8 cellular contexts compared by ENCODE assay signal in genomic region chr4:52861171-52861873, GRCh38. TPM values are rescaled to one million over a fixed set of nuclear protein-coding genes. Genes with fewer than 3 reads are reported as not detected.
DNase-seq lines count a peak whose midpoint lies in the region; ATAC-seq and TF ChIP-seq lines count a peak whose summit lies in the region.

No MANE protein-coding gene starts in this region.

- H3K27me3 Mint-ChIP-seq in T-cell: peaks cover 36 to 43% of the 10 kb centered on the region in 2 donors

- H3K27ac ChIP-seq in gastroesophageal sphincter (peak overlapping the region in 2 of 4 donors; percentile 69 to 75), sigmoid colon (peak overlapping the region; percentile 45 to 69 (median 58))

- WGBS in gastroesophageal sphincter (ENCODE audit: low coverage in 1 of 2), 2 donors: 12 to 18% methylated on average over 17 to 18 of the region's 27 CpGs
- 49 to 52% methylated on average over 27 of the region's 27 CpGs for WGBS in sigmoid colon, 2 donors

- H3K4me3 Mint-ChIP-seq in T-cell: peak overlapping the region; percentile 63 to 79 (median 71)

- ATAC-seq in T-cell (replicated peaks in 1 of 4) (no peak), gastroesophageal sphincter (no peak), HG02571 (IDR thresholded peaks at IDR 0.05; ENCODE audit: unreplicated experiment) (no peak), HG03280 (IDR thresholded peaks at IDR 0.05; ENCODE audit: unreplicated experiment) (no peak)

- H3K9me3 Mint-ChIP-seq in T-cell: peaks cover 0 to 7% (median 4%) of the 10 kb centered on the region in 3 donors

- H3K27me3 ChIP-seq in gastroesophageal sphincter: peaks cover 13% of the 10 kb centered on the region
- H3K27me3 ChIP-seq in sigmoid colon: peaks cover 0 to 11% (median 6%) of the 10 kb centered on the region in 3 donors

- CTCF ChIA-PET in T-cell (lab: Charles Lee): interaction anchor here (0.5 to 1.1 kb wide), 3 partner anchors 10 to 1373 kb away, joined by 3 to 4 read pairs (median 4); no protein-coding TSS in a partner anchor

- H3K36me3 ChIP-seq in gastroesophageal sphincter: no peaks in the 10 kb centered on the region
- H3K36me3 ChIP-seq in sigmoid colon: no peaks in the 10 kb centered on the region

- H3K4me1 Mint-ChIP-seq in T-cell: peaks cover 5 to 10% (median 10%) of the 10 kb centered on the region in 3 donors

- no peak for TF ChIP-seq CTCF in gastroesophageal sphincter (IDR thresholded peaks at IDR 0.05)
- no peak for TF ChIP-seq CTCF in sigmoid colon (IDR thresholded peaks at IDR 0.05)

- no peak for DNase-seq in T-cell
- DNase-seq in sigmoid colon: no peak
- no peak for DNase-seq in H4 (ENCODE audit: low spot score)
- DNase-seq in NCI-H2196 treated with DMSO at 0.1 percent for 48 hours (lab: John Stamatoyannopoulos, UW; ENCODE audit: unreplicated experiment): no peak

- TF ChIP-seq EP300 in gastroesophageal sphincter (IDR thresholded peaks at IDR 0.05) (no peak), sigmoid colon (IDR thresholded peaks at IDR 0.05) (no peak)

- TF ChIP-seq POLR2A in gastroesophageal sphincter (IDR thresholded peaks at IDR 0.05) (no peak), sigmoid colon (IDR thresholded peaks at IDR 0.05) (no peak)

- peaks cover 0 to 32% (median 0%) of the 10 kb centered on the region in 3 donors for H3K4me1 ChIP-seq in gastroesophageal sphincter
- peaks cover 0 to 27% (median 22%) of the 10 kb centered on the region in 4 donors for H3K4me1 ChIP-seq in sigmoid colon

- intact Hi-C loops in sigmoid colon (cut with DNase I): loop anchor here (5.0 to 10.0 kb wide), 4 partner anchors 121 to 317 kb away; partner anchors contain the start of gene USP46

- POLR2A ChIA-PET in T-cell (lab: Charles Lee): no interaction called here

- H3K4me3 ChIP-seq in GM08714 (ENCODE audit: low read length) (peak overlapping the region; percentile 58; the same call in 1 of the 2 replicates), gastroesophageal sphincter (peak overlapping the region; percentile 41 to 67), sigmoid colon (peak overlapping the region; percentile 44 to 75 (median 65))

- H3K36me3 Mint-ChIP-seq in T-cell: no peaks in the 10 kb centered on the region

- no peak overlapping the region for H3K27ac Mint-ChIP-seq in T-cell

- peaks cover 0 to 10% (median 0%) of the 10 kb centered on the region in 3 donors for H3K9me3 ChIP-seq in gastroesophageal sphincter
- peaks cover 0 to 3% (median 0%) of the 10 kb centered on the region in 4 donors for H3K9me3 ChIP-seq in sigmoid colon

RNA-seq across cellular contexts. Expression of gene RASL11B, which starts 0.8 kb away (rescaled TPM):
- total RNA-seq in T-cell (under 1 TPM in 4 of 5 donors, not detected in 1; 0.32 to 0.72 (median 0.39) TPM), gastroesophageal sphincter (1 to 10 TPM in 3 of 4 donors, under 1 TPM in 1; 0.62 to 8.8 (median 2.6) TPM), sigmoid colon (1 to 10 TPM in 1 of 4 donors, under 1 TPM in 3; 0.36 to 2.2 (median 0.60) TPM)
- 1 to 10 TPM in 1 of 3 donors, not detected in 2; 1.6 TPM for polyA plus RNA-seq in sigmoid colon
- total RNA-seq in H4 (2014; rRNA removed; shearing (Covaris generic)): 0.60 and 0.80 TPM in 2 replicates
